ENCODE assay signal across 8 cellular contexts in genomic region chr1:36450270-36450918, GRCh38. TPM values are rescaled to one million over a fixed set of nuclear protein-coding genes. Genes with fewer than 3 reads are reported as not detected.
DNase-seq lines count a peak whose midpoint lies in the region; ATAC-seq and TF ChIP-seq lines count a peak whose summit lies in the region.

TSS of gene OSCP1 (minus strand) at chr1:36450451. CDS start at chr1:36450369, 82 bp downstream.

- peak within 1 kb of the TSS; percentile 87 to 94 for H3K27ac Mint-ChIP-seq in T-cell
- peak within 1 kb of the TSS; percentile 95 for H3K27ac Mint-ChIP-seq in type B pancreatic cell

- peak within 1 kb of the TSS; percentile 45 to 83 (median 67) for H3K4me3 ChIP-seq in heart right ventricle

- H3K36me3 Mint-ChIP-seq in T-cell (peaks cover 7% of the 10 kb centered on the region), type B pancreatic cell (peaks cover 13% of the 10 kb centered on the region)

- CTCF ChIA-PET in T-cell (lab: Charles Lee), result interaction anchor here (0.6 to 1.0 kb wide), 4 partner anchors 13 to 1589 kb away, joined by 3 to 9 read pairs (median 5); partner anchors contain the start of gene MRPS15 (in 1 of the 2)

- H3K27me3 ChIP-seq in heart right ventricle, result no peaks in the 10 kb centered on the region

- TF ChIP-seq POLR2A in GM10847 (IDR thresholded peaks at IDR 0.05; ENCODE audit: extremely low read depth, insufficient read length), result peak; percentile 79

- H3K4me1 ChIP-seq in heart right ventricle, result peaks cover 0 to 36% (median 13%) of the 10 kb centered on the region in 9 donors

- H3K4me1 Mint-ChIP-seq in T-cell (peaks cover 17 to 24% (median 22%) of the 10 kb centered on the region in 3 donors), type B pancreatic cell (ENCODE audit: unreplicated experiment) (peaks cover 29% of the 10 kb centered on the region)

- no peaks in the 10 kb centered on the region for H3K9me3 ChIP-seq in heart right ventricle

- intact Hi-C loops in heart right ventricle (cut with DNase I), result no loop called here

- H3K9me3 Mint-ChIP-seq in T-cell (no peaks in the 10 kb centered on the region), type B pancreatic cell (no peaks in the 10 kb centered on the region)

- peak within 1 kb of the TSS; percentile 90 to 99 (median 95) for H3K27ac ChIP-seq in heart right ventricle

- H3K36me3 ChIP-seq in heart right ventricle, result peaks cover 0 to 15% (median 10%) of the 10 kb centered on the region in 9 donors

- H3K4me3 Mint-ChIP-seq in T-cell (peak within 1 kb of the TSS; percentile 85 to 88 (median 87)), type B pancreatic cell (peak within 1 kb of the TSS; percentile 94)

- POLR2A ChIA-PET in T-cell (lab: Charles Lee), result interaction anchor here (0.6 to 2.0 kb wide), 5 partner anchors 9 to 891 kb away, joined by 3 to 13 read pairs (median 8); partner anchors contain the start of gene MRPS15 (in 2 of the 2)

- ATAC-seq in HG02642 (IDR thresholded peaks at IDR 0.05; ENCODE audit: poor library complexity, unreplicated experiment) (peak; percentile 99), T-cell (replicated peaks in 1 of 4) (peak; percentile 96 to 99 (median 98)), heart right ventricle (peak; percentile 97 to 100 (median 99))

- TF ChIP-seq CTCF in heart right ventricle (IDR thresholded peaks at IDR 0.05), result no peak
- TF ChIP-seq CTCF in type B pancreatic cell (conservative IDR thresholded peaks at IDR 0.05), result no peak

- H3K27me3 Mint-ChIP-seq in T-cell (no peaks in the 10 kb centered on the region), type B pancreatic cell (no peaks in the 10 kb centered on the region)

- 0 to 1% methylated on average over 48 of the region's 48 CpGs for WGBS in heart right ventricle, 2 donors

- DNase-seq in NCI-H128 (lab: John Stamatoyannopoulos, UW; ENCODE audit: unreplicated experiment) (peak; percentile 93), T-cell (peak; percentile 69 to 86 (median 81)), amniotic stem cell (lab: John Stamatoyannopoulos, UW) (peak; percentile 90), heart right ventricle (peak; percentile 95), pons (ENCODE audit: low spot score) (peak; percentile 95), type B pancreatic cell (ENCODE audit: extremely low spot score, unreplicated experiment) (peak; percentile 95)

RNA-seq across cellular contexts. Expression of gene OSCP1, which starts in this region (rescaled TPM):
- total RNA-seq in T-cell, result 1 to 10 TPM in 1 of 5 donors, under 1 TPM in 4; 0.32 to 1.3 (median 0.68) TPM
- 1 to 10 TPM; 5.3 to 9.6 (median 7.7) TPM for total RNA-seq in heart right ventricle
- 1 to 10 TPM; 2.1 to 9.2 TPM for polyA plus RNA-seq in heart right ventricle
- total RNA-seq in type B pancreatic cell (ENCODE audit: low replicate concordance), result 12.4 and 15.3 TPM in 2 replicates

Comparison
In these comparisons a context has a peak if more than half of its experiments do, and no peak if none do; other contexts are left out.
1. Peak in every context shown above with its lines: DNase-seq, ATAC-seq, H3K4me3 ChIP-seq and H3K27ac ChIP-seq.